1 cellular context compared by ENCODE assay signal in genomic region chr14:50045039-50045711, GRCh38.
A peak's percentile ranks its signal among the peaks of the same experiment; 100 is the strongest.
TF ChIP-seq lines count a peak whose summit lies in the region.

No MANE protein-coding gene starts in this region.

TF ChIP-seq in GM12878, 131 proteins besides CTCF, POLR2A, EP300 and RAD21 (continued from another document):
- TF ChIP-seq REST (IDR thresholded peaks at IDR 0.05; ENCODE audit: low read depth, low read length): no peak
- no peak for TF ChIP-seq SP1 (IDR thresholded peaks at IDR 0.05; ENCODE audit: low read depth, low read length)
- no peak for TF ChIP-seq NR2C2 (IDR thresholded peaks at IDR 0.05; ENCODE audit: borderline replicate concordance, control insufficient read depth, insufficient read length, low read depth)
- TF ChIP-seq BCLAF1 (IDR thresholded peaks at IDR 0.05): no peak
- 0 out of 2 replicates have a peak, but pooled peaks have one; percentile 13 for TF ChIP-seq MXI1 (IDR thresholded peaks at IDR 0.05; ENCODE audit: low read depth, low read length)
TF ChIP-seq in GM12878: peak in this region for 28.
